8 cellular contexts compared by ENCODE assay signal in the genomic region with DNA sequence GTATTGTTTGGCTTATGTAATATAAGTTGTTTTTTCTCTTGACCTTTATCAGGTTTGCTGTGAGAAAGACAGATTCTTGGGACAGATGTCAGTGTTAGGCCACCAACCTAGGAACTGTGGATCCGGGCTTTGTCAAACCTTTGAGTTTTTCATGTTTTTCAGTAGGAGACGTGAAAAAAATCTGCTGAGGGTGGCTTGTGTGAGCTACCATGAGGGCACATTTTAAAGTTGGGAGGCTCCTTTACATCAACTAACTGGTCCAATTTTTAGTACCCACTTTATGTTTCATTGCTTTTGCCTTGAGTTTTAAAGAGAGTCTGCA. TPM values are rescaled to one million over a fixed set of nuclear protein-coding genes. Genes with fewer than 3 reads are reported as not detected.
A peak's percentile ranks its signal among the peaks of the same experiment; 100 is the strongest.
DNase-seq lines count a peak whose midpoint lies in the region; ATAC-seq and TF ChIP-seq lines count a peak whose summit lies in the region.

No MANE protein-coding gene starts in this region.

- H3K4me3 ChIP-seq in AG10803 (ENCODE audit: low read length), result peak overlapping the region; percentile 94
- peak overlapping the region; percentile 97 for H3K4me3 ChIP-seq in HUES64 (ENCODE audit: low read length)

- no peak for ATAC-seq in natural killer cell
- no peak for ATAC-seq in HG03159 (IDR thresholded peaks at IDR 0.05; ENCODE audit: unreplicated experiment)
- ATAC-seq in GM18498 (IDR thresholded peaks at IDR 0.05; ENCODE audit: unreplicated experiment), result no peak
- ATAC-seq in HG03025 (IDR thresholded peaks at IDR 0.05; ENCODE audit: low FRiP score, unreplicated experiment), result no peak

- H3K4me1 ChIP-seq in HUES64 (ENCODE audit: insufficient read depth, low read length), result peaks cover 14% of the 10 kb centered on the region

- DNase-seq in AG10803 (ENCODE audit: low read depth) (no peak), chondrocyte (ENCODE audit: low spot score) (no peak), natural killer cell (no peak), KBM-7 (no peak)

- TF ChIP-seq CTCF in AG10803 (conservative IDR thresholded peaks at IDR 0.05; ENCODE audit: low read length), result no peak
- TF ChIP-seq CTCF in chondrocyte (IDR thresholded peaks at IDR 0.05), result no peak
- no peak for TF ChIP-seq CTCF in natural killer cell (IDR thresholded peaks at IDR 0.05)

- intact Hi-C loops in natural killer cell (cut with micrococcal nuclease), result loop anchor here (5.0 kb wide), 1 partner anchor 45 kb away; no protein-coding TSS in a partner anchor

- no peaks in the 10 kb centered on the region for H3K27me3 ChIP-seq in HUES64 (ENCODE audit: insufficient read depth, low read length)

- H3K27me3 Mint-ChIP-seq in chondrocyte (ENCODE audit: low read depth) (no peaks in the 10 kb centered on the region), natural killer cell (ENCODE audit: low read depth in 2 of 2) (peaks cover 14 to 19% of the 10 kb centered on the region in 2 donors)

- H3K36me3 Mint-ChIP-seq in chondrocyte (ENCODE audit: low read depth) (peaks cover 6% of the 10 kb centered on the region), natural killer cell (no peaks in the 10 kb centered on the region)

- H3K4me3 Mint-ChIP-seq in chondrocyte (ENCODE audit: unreplicated experiment) (peak overlapping the region; percentile 89), natural killer cell (peak overlapping the region; percentile 95)

- no peak overlapping the region for H3K27ac ChIP-seq in HUES64 (ENCODE audit: low read depth, low read length)

- peaks cover 39% of the 10 kb centered on the region for H3K4me1 Mint-ChIP-seq in chondrocyte (ENCODE audit: low read depth)
- peaks cover 46 to 48% of the 10 kb centered on the region in 2 donors for H3K4me1 Mint-ChIP-seq in natural killer cell

- peak overlapping the region; percentile 57 for H3K9ac ChIP-seq in HUES64 (ENCODE audit: low read depth, low read length)

- peak overlapping the region; percentile 88 for H3K27ac Mint-ChIP-seq in chondrocyte (ENCODE audit: unreplicated experiment)
- H3K27ac Mint-ChIP-seq in natural killer cell, result peak overlapping the region; percentile 92 to 95

- H3K9me3 Mint-ChIP-seq in chondrocyte (ENCODE audit: low read depth) (peaks cover 12% of the 10 kb centered on the region), natural killer cell (peaks cover 0 to 5% of the 10 kb centered on the region in 2 donors)

- in situ Hi-C loops in KBM-7 (cut with MboI; ENCODE audit: low pct_unique_long_range_greater_than_20kb, low sequenced_read_pairs), result no loop called here

- H3K36me3 ChIP-seq in HUES64 (ENCODE audit: insufficient read depth, low read length), result no peaks in the 10 kb centered on the region

- 37% methylated on average over 2 of the region's 2 CpGs for WGBS in HUES64

- H3K9me3 ChIP-seq in HUES64 (ENCODE audit: insufficient read depth, low read depth, low read length), result no peaks in the 10 kb centered on the region; the same call in 1 of the 2 replicates

RNA-seq across cellular contexts. Expression of gene RPS6KC1, which starts 0.8 kb away (rescaled TPM):
- polyA plus RNA-seq in HUES64 (2013, experiment 1 of 2), result 13.9 TPM
- polyA plus RNA-seq in HUES64 (2013, experiment 2 of 2), result 12.7 TPM
- total RNA-seq in chondrocyte (22.1 to 25.1 TPM (median 22.9 TPM) in 3 replicates), natural killer cell (10 to 100 TPM; 19.6 to 32.7 (median 24.1) TPM)

RNA-seq across cellular contexts. Expression of gene ANGEL2, which starts 36.2 kb away (rescaled TPM):
- 28.3 TPM for polyA plus RNA-seq in HUES64 (2013, experiment 1 of 2)
- 21.7 TPM for polyA plus RNA-seq in HUES64 (2013, experiment 2 of 2)
- total RNA-seq in chondrocyte (20.4 to 28.1 TPM (median 21.2 TPM) in 3 replicates), natural killer cell (10 to 100 TPM; 68.1 to 75.3 (median 72.1) TPM)
